9 cellular contexts compared by ENCODE assay signal in genomic region chr17:17809527-17810373, GRCh38. TPM values are rescaled to one million over a fixed set of nuclear protein-coding genes. Genes with fewer than 3 reads are reported as not detected.
A peak's percentile ranks its signal among the peaks of the same experiment; 100 is the strongest.
DNase-seq lines count a peak whose midpoint lies in the region; ATAC-seq and TF ChIP-seq lines count a peak whose summit lies in the region.
"Had no signal": no experiment of that assay in that cellular context is flagged by ENCODE, and none has a peak within 500 bp of the region (broad histone marks: within the 10 kb centered on the region; RNA-seq: fewer than 3 reads in every experiment).

No MANE protein-coding gene starts in this region.

- no peak overlapping the region for H3K4me3 Mint-ChIP-seq in stimulated activated naive B cell treated with anti-CD40 and anti-IgM and Interleukin-4, amounts not matched to agents 10 μg/mL and 1 μg/mL and 100 μg/mL, for 72 hours

- peak overlapping the region; percentile 77 for H3K27ac ChIP-seq in right cardiac atrium (ENCODE audit: low read length)

- ATAC-seq in right cardiac atrium (peak; percentile 58 to 66), sciatic nerve (peak; percentile 70)
- no peak for ATAC-seq in activated naive CD4-positive, alpha-beta T cell treated with anti-CD3 and anti-CD28 coated beads, Interleukin-2, amount 50 U/mL, for 72 hours
- ATAC-seq in stimulated activated naive B cell treated with anti-CD40 and anti-IgM and Interleukin-4, amounts not matched to agents 10 μg/mL and 1 μg/mL and 100 μg/mL, for 72 hours (replicated peaks), result no peak

- peak; percentile 38 for DNase-seq in GM10266 (ENCODE audit: extremely low spot score)
- DNase-seq in astrocyte of the hippocampus (ENCODE audit: low read depth, low spot score), result peak; percentile 86
- peak; percentile 72 to 89 (median 88) for DNase-seq in right cardiac atrium
- DNase-seq in sciatic nerve (ENCODE audit: low spot score), result peak; percentile 83
- no peak for DNase-seq in activated naive CD4-positive, alpha-beta T cell treated with anti-CD3 and anti-CD28 coated beads, Interleukin-2, amount 50 U/mL, for 72 hours (ENCODE audit: low spot score in 2 of 2)
- no peak for DNase-seq in effector CD8-positive, alpha-beta T cell (lab: John Stamatoyannopoulos, UW)
- no peak for DNase-seq in NCI-H128 (lab: John Stamatoyannopoulos, UW; ENCODE audit: unreplicated experiment)
- DNase-seq in stimulated activated naive B cell treated with anti-CD40 and anti-IgM and Interleukin-4, amounts not matched to agents 10 μg/mL and 1 μg/mL and 100 μg/mL, for 72 hours, result no peak
- DNase-seq: activated naive CD4-positive, alpha-beta T cell had no signal

- H3K9me3 ChIP-seq in right cardiac atrium (ENCODE audit: control insufficient read depth, low read length), result no peaks in the 10 kb centered on the region

- H3K4me1 ChIP-seq in right cardiac atrium (ENCODE audit: control insufficient read depth, insufficient read depth, low read length), result no peaks in the 10 kb centered on the region

- peaks cover 15 to 24% of the 10 kb centered on the region in 2 donors for H3K4me1 Mint-ChIP-seq in stimulated activated naive B cell treated with anti-CD40 and anti-IgM and Interleukin-4, amounts not matched to agents 10 μg/mL and 1 μg/mL and 100 μg/mL, for 72 hours

- peak overlapping the region; percentile 14 for H3K4me3 ChIP-seq in right cardiac atrium (ENCODE audit: low read length)

- H3K36me3 Mint-ChIP-seq in activated naive CD4-positive, alpha-beta T cell treated with anti-CD3 and anti-CD28 coated beads, Interleukin-2, amount 50 U/mL, for 72 hours, result no peaks in the 10 kb centered on the region
- peaks cover 53 to 59% of the 10 kb centered on the region in 2 donors for H3K36me3 Mint-ChIP-seq in stimulated activated naive B cell treated with anti-CD40 and anti-IgM and Interleukin-4, amounts not matched to agents 10 μg/mL and 1 μg/mL and 100 μg/mL, for 72 hours

- no peaks in the 10 kb centered on the region for H3K9me3 Mint-ChIP-seq in activated naive CD4-positive, alpha-beta T cell treated with anti-CD3 and anti-CD28 coated beads, Interleukin-2, amount 50 U/mL, for 72 hours
- H3K9me3 Mint-ChIP-seq in stimulated activated naive B cell treated with anti-CD40 and anti-IgM and Interleukin-4, amounts not matched to agents 10 μg/mL and 1 μg/mL and 100 μg/mL, for 72 hours, result no peaks in the 10 kb centered on the region

- no peak for TF ChIP-seq CTCF in GM10266 (IDR thresholded peaks at IDR 0.05; ENCODE audit: control insufficient read depth, insufficient read depth, low read depth, missing control alignments)

- no peak overlapping the region for H3K27ac Mint-ChIP-seq in activated naive CD4-positive, alpha-beta T cell treated with anti-CD3 and anti-CD28 coated beads, Interleukin-2, amount 50 U/mL, for 72 hours
- no peak overlapping the region for H3K27ac Mint-ChIP-seq in stimulated activated naive B cell treated with anti-CD40 and anti-IgM and Interleukin-4, amounts not matched to agents 10 μg/mL and 1 μg/mL and 100 μg/mL, for 72 hours

- intact Hi-C loops in right cardiac atrium (cut with DNase I) (loop anchor here in 3 of 4 donors (5.0 to 10.0 kb wide), 4 partner anchors 48 to 125 kb away; partner anchors contain the start of gene RAI1 (in 1 of the 3)), sciatic nerve (cut with DNase I) (no loop called here)

- no peaks in the 10 kb centered on the region for H3K27me3 ChIP-seq in right cardiac atrium (ENCODE audit: control insufficient read depth, insufficient read depth)

- no peaks in the 10 kb centered on the region for H3K27me3 Mint-ChIP-seq in stimulated activated naive B cell treated with anti-CD40 and anti-IgM and Interleukin-4, amounts not matched to agents 10 μg/mL and 1 μg/mL and 100 μg/mL, for 72 hours

- WGBS in right cardiac atrium, result 43% methylated on average over 79 of the region's 79 CpGs

RNA-seq across cellular contexts. Expression of gene SREBF1, which starts 27.0 kb away (rescaled TPM):
- 10 to 100 TPM; 28.7 to 41.6 (median 36.2) TPM for total RNA-seq in right cardiac atrium
- 45.7 TPM for polyA plus RNA-seq in right cardiac atrium
- total RNA-seq in sciatic nerve, result 257 TPM
- 100 to 1,000 TPM in 1 of 2 donors, 10 to 100 TPM in 1; 67.2 to 103 TPM for total RNA-seq in activated naive CD4-positive, alpha-beta T cell treated with anti-CD3 and anti-CD28 coated beads, Interleukin-2, amount 50 U/mL, for 72 hours

Comparison
In these comparisons a context has a peak if more than half of its experiments do, and no peak if none do; other contexts are left out.
1. DNase-seq: peak in GM10266 (single experiment), astrocyte of the hippocampus (single experiment), right cardiac atrium (3 of 3) and sciatic nerve (single experiment); none in activated naive CD4-positive, alpha-beta T cell treated with anti-CD3 and anti-CD28 coated beads, Interleukin-2, amount 50 U/mL, for 72 hours (0 of 2), effector CD8-positive, alpha-beta T cell (single experiment), NCI-H128 (single experiment) and stimulated activated naive B cell treated with anti-CD40 and anti-IgM and Interleukin-4, amounts not matched to agents 10 μg/mL and 1 μg/mL and 100 μg/mL, for 72 hours (single experiment).
2. ATAC-seq: peak in right cardiac atrium (2 of 2) and sciatic nerve (single experiment); none in activated naive CD4-positive, alpha-beta T cell treated with anti-CD3 and anti-CD28 coated beads, Interleukin-2, amount 50 U/mL, for 72 hours (0 of 2) and stimulated activated naive B cell treated with anti-CD40 and anti-IgM and Interleukin-4, amounts not matched to agents 10 μg/mL and 1 μg/mL and 100 μg/mL, for 72 hours (0 of 2).